22 cellular contexts compared by ENCODE assay signal in the genomic region with DNA sequence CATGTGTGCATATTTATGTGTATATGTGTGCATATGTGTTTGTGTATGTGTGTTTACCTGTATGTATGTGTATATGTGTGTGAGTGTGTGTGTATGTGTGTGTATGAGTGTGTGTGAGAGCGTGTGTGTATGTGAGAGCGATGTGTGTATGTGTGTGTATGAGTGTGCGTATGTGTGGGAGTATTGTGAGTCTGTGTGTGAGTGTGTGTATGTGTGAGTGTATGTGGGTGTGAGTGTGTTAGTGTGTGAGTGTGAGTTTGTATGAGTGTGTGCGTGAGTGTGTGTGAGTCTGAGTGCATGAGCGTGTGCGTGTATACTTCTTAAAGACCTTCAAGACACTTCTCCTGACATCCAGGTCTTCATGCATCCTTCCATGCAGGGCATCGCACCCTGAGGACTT. TPM values are rescaled to one million over a fixed set of nuclear protein-coding genes. Genes with fewer than 3 reads are reported as not detected.
DNase-seq lines count a peak whose midpoint lies in the region; ATAC-seq, FAIRE-seq and TF ChIP-seq lines count a peak whose summit lies in the region.
"Had no signal": no experiment of that assay in that cellular context is flagged by ENCODE, and none has a peak within 500 bp of the region (broad histone marks: within the 10 kb centered on the region; RNA-seq: fewer than 3 reads in every experiment).

No MANE protein-coding gene starts in this region.

- H3K27me3 ChIP-seq in GM12878 (replicated peaks in 1 of 2; ENCODE audit: control insufficient read depth in 2 of 2, insufficient read depth in 2 of 2, low read length in 1 of 2) (peaks cover 0 to 1% of the 10 kb centered on the region in 2 experiments; a peak in 2 of 4 replicates), neuronal stem cell (ENCODE audit: control insufficient read depth in 3 of 3, insufficient read depth in 3 of 3, low read depth in 1 of 3, low read length in 3 of 3) (no peaks in the 10 kb centered on the region)

- no peak overlapping the region for H2BK120ac ChIP-seq in neuronal stem cell (ENCODE audit: low read depth, low read length)

- H3K27ac ChIP-seq in GM12878 (ENCODE audit: control insufficient read depth, insufficient read depth) = no peak overlapping the region
- H3K27ac ChIP-seq in neuronal stem cell (replicated peaks; ENCODE audit: low read length) = no peak overlapping the region
- H3K27ac ChIP-seq: C4-2B, GM23248 had no signal

- H3K9ac ChIP-seq in GM12878 (ENCODE audit: control insufficient read depth, insufficient read depth, low read length) = no peak overlapping the region
- H3K9ac ChIP-seq in neuronal stem cell (ENCODE audit: low read depth, low read length, poor library complexity) = peak overlapping the region; percentile 46
- H3K9ac ChIP-seq: GM23248 had no signal

- H2BK12ac ChIP-seq in neuronal stem cell (ENCODE audit: low read length) = no peak overlapping the region

- DNase-seq in HTR-8/SVneo (ENCODE audit: insufficient read length, low spot score) = no peak
- DNase-seq in GM12878 (ENCODE audit: low read depth, low spot score) = no peak
- DNase-seq in neuronal stem cell (ENCODE audit: low spot score) = no peak
- DNase-seq in AG08396 (ENCODE audit: low spot score) = no peak
- DNase-seq in GM10248 (ENCODE audit: extremely low spot score) = no peak
- DNase-seq in NCI-H2029 (lab: John Stamatoyannopoulos, UW) = no peak
- no peak for DNase-seq in T-cell
- DNase-seq: ACHN; AML-193; CD4-positive, alpha-beta T cell; DMS153; DMS79; GDM1; GM23248; HCEC 1CT had no signal

- CTCF ChIA-PET in GM12878 (lab: Yijun Ruan, JAX) (no interaction called here), GM10248 (lab: Yijun Ruan, JAX) (no interaction called here), T-cell (lab: Charles Lee) (no interaction called here)

- TF ChIP-seq RAD21 in GM12878 (IDR thresholded peaks at IDR 0.05; ENCODE audit: insufficient read depth, low read depth, low read length) = no peak

- no peaks in the 10 kb centered on the region for H3K79me2 ChIP-seq in GM12878 (ENCODE audit: control insufficient read depth, insufficient read depth, low read length)

- H3K4me1 Mint-ChIP-seq in T-cell = no peaks in the 10 kb centered on the region

- POLR2A ChIA-PET in GM12878 (lab: Charles Lee) = no interaction called here
- POLR2A ChIA-PET in GM10248 (lab: Yijun Ruan, JAX) = no interaction called here
- POLR2A ChIA-PET in T-cell (lab: Charles Lee) = no interaction called here

- BruUV-seq in GM12878 (replicated peaks; lab: Mats Ljungman, UMichigan) = no TSS peak

- no peaks in the 10 kb centered on the region for H3K9me3 Mint-ChIP-seq in T-cell
- H3K9me3 Mint-ChIP-seq: CD4-positive, alpha-beta T cell had no signal

- H3K4me2 ChIP-seq in GM12878 (ENCODE audit: control insufficient read depth, insufficient read depth) (no peak overlapping the region), neuronal stem cell (ENCODE audit: insufficient read depth, low read length, poor library complexity, severe bottlenecking) (no peak overlapping the region)

- FAIRE-seq in HTR-8/SVneo (lab: Jason Lieb, UNC) (peak; percentile 72), GM12878 (lab: Jason Lieb, UNC) (no peak)
- FAIRE-seq: A204.1, GM19239, H54, HepG2 had no signal

- ATAC-seq in GM12878 (no peak), T-cell (replicated peaks in 1 of 4) (no peak)
- ATAC-seq: HepG2 had no signal

- H3K18ac ChIP-seq in neuronal stem cell (ENCODE audit: low read length) = no peak overlapping the region

- TF ChIP-seq POLR2A in GM12878 (IDR thresholded peaks at IDR 0.05; ENCODE audit: low read depth, low read length) = no peak

- H3K4me1 ChIP-seq in GM12878 (ENCODE audit: control insufficient read depth, insufficient read depth, low read length) (no peaks in the 10 kb centered on the region), neuronal stem cell (ENCODE audit: control insufficient read depth in 2 of 2, insufficient read depth in 1 of 2, low read depth in 1 of 2, low read length in 2 of 2) (peaks cover 0 to 20% of the 10 kb centered on the region in 2 donors)

- no peaks in the 10 kb centered on the region for H4K20me1 ChIP-seq in GM12878 (ENCODE audit: control insufficient read depth, insufficient read depth)

- no peak for TF ChIP-seq CTCF in GM12878 (IDR thresholded peaks at IDR 0.05 in 2 of 3, conservative IDR thresholded peaks at IDR 0.05 in 1 of 3; ENCODE audit: control insufficient read depth in 2 of 3, extremely low read depth in 1 of 3, insufficient read depth in 1 of 3, low read depth in 3 of 3, low read length in 3 of 3)
- no peak for TF ChIP-seq CTCF in GM10248 (IDR thresholded peaks at IDR 0.05; ENCODE audit: control extremely low read depth, extremely low read depth, low read depth, missing control alignments)

- in situ Hi-C loops in GM12878 (cut with MboI) = no loop called here

- no peak overlapping the region for H2AK5ac ChIP-seq in neuronal stem cell (ENCODE audit: low read depth, low read length)

- H3K4me3 ChIP-seq in GM12878 (no peak overlapping the region), neuronal stem cell (ENCODE audit: low read length in 2 of 2) (no peak overlapping the region)
- H3K4me3 ChIP-seq: GM23248 had no signal

- no peaks in the 10 kb centered on the region for H3K9me3 ChIP-seq in GM12878 (replicated peaks; ENCODE audit: control insufficient read depth, insufficient read depth, low read length)
- no peaks in the 10 kb centered on the region for H3K9me3 ChIP-seq in neuronal stem cell (replicated peaks in 1 of 2; ENCODE audit: control insufficient read depth in 2 of 2, insufficient read depth in 1 of 2, low read depth in 1 of 2, low read length in 2 of 2)

- SMC1A ChIA-PET in GM12878 (lab: Charles Lee; ENCODE audit: uncharacterized antibody, unreplicated experiment) = no interaction called here

- no peaks in the 10 kb centered on the region for H3K79me1 ChIP-seq in neuronal stem cell (ENCODE audit: low read depth, low read length)

- H3K23ac ChIP-seq in neuronal stem cell (ENCODE audit: low read depth, low read length, poor library complexity) = no peak overlapping the region

- H3K4ac ChIP-seq in neuronal stem cell (ENCODE audit: low read length) = no peak overlapping the region

- peak overlapping the region; percentile 18 for H4K91ac ChIP-seq in neuronal stem cell (ENCODE audit: low read depth, low read length, poor library complexity)

- no peak overlapping the region for H3K27ac Mint-ChIP-seq in T-cell
- H3K27ac Mint-ChIP-seq: CD4-positive, alpha-beta T cell had no signal

- no peak overlapping the region for H3K14ac ChIP-seq in neuronal stem cell (ENCODE audit: low read length)

- H2AFZ ChIP-seq in GM12878 (ENCODE audit: control insufficient read depth, low read depth, low read length) (no peak overlapping the region), neuronal stem cell (ENCODE audit: low read length) (no peak overlapping the region)
- H2AFZ ChIP-seq: GM23248 had no signal

- 79% methylated on average over 7 of the region's 7 CpGs for WGBS in GM12878 (ENCODE audit: insufficient coverage, insufficient replicate concordance, low lambda C conversion rate, missing lambda C conversion rate)
- WGBS in neuronal stem cell (ENCODE audit: extremely low coverage in 2 of 2, insufficient read length in 2 of 2, insufficient replicate concordance in 1 of 2), 2 donors = 100% methylated on average over 3 to 4 of the region's 7 CpGs

- no peak overlapping the region for H2BK5ac ChIP-seq in neuronal stem cell (ENCODE audit: low read length)

- H3K36me3 ChIP-seq in GM12878 (ENCODE audit: control insufficient read depth in 2 of 2, insufficient read depth in 2 of 2, low read length in 1 of 2) (no peaks in the 10 kb centered on the region), neuronal stem cell (replicated peaks in 1 of 2; ENCODE audit: control insufficient read depth in 2 of 2, insufficient read depth in 2 of 2, low read length in 2 of 2) (no peaks in the 10 kb centered on the region)

- no peak overlapping the region for H3K4me3 Mint-ChIP-seq in T-cell
- H3K4me3 Mint-ChIP-seq: CD4-positive, alpha-beta T cell had no signal

- intact Hi-C loops in GM12878 (cut with micrococcal nuclease; ENCODE audit: unreplicated experiment) = no loop called here

- H4K8ac ChIP-seq in neuronal stem cell (ENCODE audit: low read depth, low read length) = no peak overlapping the region

- H3K27me3 Mint-ChIP-seq in T-cell = peaks cover 9 to 16% of the 10 kb centered on the region in 2 donors

- H3K36me3 Mint-ChIP-seq in T-cell = no peaks in the 10 kb centered on the region

- no peak overlapping the region for H2BK15ac ChIP-seq in neuronal stem cell (ENCODE audit: low read length)

- TF ChIP-seq EP300 in GM12878 (IDR thresholded peaks at IDR 0.05; ENCODE audit: borderline replicate concordance in 1 of 2, control insufficient read depth in 1 of 2, low read depth in 2 of 2, low read length in 2 of 2) = no peak

- RAD21 ChIA-PET in GM12878 (lab: Charles Lee; ENCODE audit: unreplicated experiment) = no interaction called here

RNA-seq across cellular contexts. Expression of a gene that starts 49.6 kb away (rescaled TPM):
- total RNA-seq in GM12878 (2013; cell fraction: nucleolus; rRNA removed) = not detected in 2 replicates
- not detected in 2 replicates for total RNA-seq in GM12878 (2014; rRNA removed)
- total RNA-seq in GM12878 (2014; rRNA removed; fragmentation: Illumina TruSeq; extraction: Trizol) = not detected in 2 replicates
- not detected in 2 replicates for total RNA-seq in GM12878 (2021)
- polyA plus RNA-seq in GM12878 (2011; ENCODE audit: low read depth) = not detected
- polyA plus RNA-seq in GM12878 (2011; rRNA removed) = not detected in 2 replicates
- polyA plus RNA-seq in GM12878 (2011; cell fraction: cytosol; rRNA removed) = not detected in 2 replicates
- polyA plus RNA-seq in GM12878 (2011; cell fraction: nucleus; rRNA removed) = not detected in 2 replicates
- polyA plus RNA-seq in GM12878 (2012) = not detected in 2 replicates
- polyA plus RNA-seq in GM12878 (2014; fragmentation: Illumina TruSeq; extraction: Trizol) = not detected in 2 replicates
- polyA plus RNA-seq in GM12878 (2014; fragmentation: Nextera tagmentation; extraction: Ambion mirVana) = not detected
- polyA plus RNA-seq in GM12878 (2014; rRNA removed) = 0.33 TPM in 1 of 2 replicates, not detected in the other
- polyA plus RNA-seq in GM12878 (2016; fragmentation: Nextera tagmentation; extraction: Ambion mirVana) = not detected
- polyA minus RNA-seq in GM12878 (2011; rRNA and poly(A)+ RNA removed) = not detected in 2 replicates
- not detected in 2 replicates for polyA minus RNA-seq in GM12878 (2011; cell fraction: cytosol; rRNA and poly(A)+ RNA removed)
- not detected in 2 replicates for polyA minus RNA-seq in GM12878 (2011; cell fraction: nucleus; rRNA and poly(A)+ RNA removed)
- 0.40 TPM for polyA plus RNA-seq in neuronal stem cell (2013, experiment 1 of 2)
- 0.40 TPM for polyA plus RNA-seq in neuronal stem cell (2013, experiment 2 of 2)
- not detected for total RNA-seq in T-cell
- total RNA-seq: CD4-positive, alpha-beta T cell; Daoy; GM23248; HepG2 had no signal
- polyA plus RNA-seq: BJ, GM23248, HepG2 had no signal

RNA-seq across cellular contexts. Expression of a gene that starts 53.0 kb away (rescaled TPM):
- total RNA-seq in GM12878 (2013; cell fraction: nucleolus; rRNA removed) = 14.4 and 18.9 TPM in 2 replicates
- 15.2 and 15.6 TPM in 2 replicates for total RNA-seq in GM12878 (2014; rRNA removed)
- total RNA-seq in GM12878 (2014; rRNA removed; fragmentation: Illumina TruSeq; extraction: Trizol) = 22.8 and 23.0 TPM in 2 replicates
- total RNA-seq in GM12878 (2021) = 14.3 and 16.0 TPM in 2 replicates
- 16.4 TPM for polyA plus RNA-seq in GM12878 (2011; ENCODE audit: low read depth)
- 16.2 and 25.2 TPM in 2 replicates for polyA plus RNA-seq in GM12878 (2011; rRNA removed)
- 11.7 and 11.9 TPM in 2 replicates for polyA plus RNA-seq in GM12878 (2011; cell fraction: cytosol; rRNA removed)
- polyA plus RNA-seq in GM12878 (2011; cell fraction: nucleus; rRNA removed) = 5.5 and 11.2 TPM in 2 replicates
- polyA plus RNA-seq in GM12878 (2012) = 13.2 and 14.2 TPM in 2 replicates
- polyA plus RNA-seq in GM12878 (2014; fragmentation: Illumina TruSeq; extraction: Trizol) = 25.5 and 26.4 TPM in 2 replicates
- polyA plus RNA-seq in GM12878 (2014; fragmentation: Nextera tagmentation; extraction: Ambion mirVana) = 10 to 100 TPM; 11.3 to 16.0 TPM
- polyA plus RNA-seq in GM12878 (2014; rRNA removed) = 20.5 and 23.4 TPM in 2 replicates
- polyA plus RNA-seq in GM12878 (2016; fragmentation: Nextera tagmentation; extraction: Ambion mirVana) = 10 to 100 TPM; 11.9 to 13.2 TPM
- 5.4 and 5.6 TPM in 2 replicates for polyA minus RNA-seq in GM12878 (2011; rRNA and poly(A)+ RNA removed)
- polyA minus RNA-seq in GM12878 (2011; cell fraction: cytosol; rRNA and poly(A)+ RNA removed) = 4.1 and 5.7 TPM in 2 replicates
- polyA minus RNA-seq in GM12878 (2011; cell fraction: nucleus; rRNA and poly(A)+ RNA removed) = 3.7 and 5.5 TPM in 2 replicates
- polyA plus RNA-seq in neuronal stem cell (2013, experiment 1 of 2) = 21.3 TPM
- 21.1 TPM for polyA plus RNA-seq in neuronal stem cell (2013, experiment 2 of 2)
- total RNA-seq in T-cell = 10 to 100 TPM; 12.5 to 20.9 (median 19.2) TPM
